ENCODE assay signal across 9 cellular contexts in genomic region chr15:60840306-60840702, GRCh38.
A peak's percentile ranks its signal among the peaks of the same experiment; 100 is the strongest.
DNase-seq lines count a peak whose midpoint lies in the region; ATAC-seq and TF ChIP-seq lines count a peak whose summit lies in the region.
"Had no signal": no experiment of that assay in that cellular context is flagged by ENCODE, and none has a peak within 500 bp of the region (broad histone marks: within the 10 kb centered on the region; RNA-seq: fewer than 3 reads in every experiment).

No MANE protein-coding gene starts in this region.

- DNase-seq in DMS53 treated with DMSO at 0.1 percent for 48 hours (lab: John Stamatoyannopoulos, UW; ENCODE audit: unreplicated experiment) (peak; percentile 87), LHCN-M2 (ENCODE audit: low read depth) (peak; percentile 87), myocyte (ENCODE audit: low read depth) (peak; percentile 75), Peyer's patch (no peak), RKO (ENCODE audit: low spot score) (no peak), SKM-1 treated with dmso at 0.1 percent for 144 hours (lab: John Stamatoyannopoulos, UW; ENCODE audit: unreplicated experiment) (no peak)
- no peak for DNase-seq in activated naive CD8-positive, alpha-beta T cell treated with anti-CD3 and anti-CD28 coated beads, Interleukin-2, amount 10 ng/mL, durations not matched to agents 7 days and 5 days
- DNase-seq: stomach had no signal

- H3K36me3 Mint-ChIP-seq in activated naive CD8-positive, alpha-beta T cell treated with anti-CD3 and anti-CD28 coated beads, Interleukin-2, amount 10 ng/mL, durations not matched to agents 7 days and 5 days: peaks cover 2% of the 10 kb centered on the region

- H3K36me3 ChIP-seq in Peyer's patch: no peaks in the 10 kb centered on the region
- H3K36me3 ChIP-seq: stomach had no signal

- peaks cover 0 to 4% (median 0%) of the 10 kb centered on the region in 4 donors for H3K4me1 ChIP-seq in Peyer's patch

- H3K27ac ChIP-seq in Peyer's patch: peak overlapping the region in 1 of 4 donors; percentile 60

- TF ChIP-seq POLR2A in Peyer's patch (IDR thresholded peaks at IDR 0.05): no peak

- POLR2A ChIA-PET in activated naive CD8-positive, alpha-beta T cell treated with anti-CD3 and anti-CD28 coated beads, Interleukin-2, amount 10 ng/mL, durations not matched to agents 7 days and 5 days (lab: Charles Lee): interaction anchor here (0.6 to 0.7 kb wide), 3 partner anchors 30 to 446 kb away, joined by 3 to 5 read pairs (median 3); no protein-coding TSS in a partner anchor

- H3K27ac Mint-ChIP-seq in activated naive CD8-positive, alpha-beta T cell treated with anti-CD3 and anti-CD28 coated beads, Interleukin-2, amount 10 ng/mL, durations not matched to agents 7 days and 5 days: peak overlapping the region; percentile 88

- H3K4me1 Mint-ChIP-seq in activated naive CD8-positive, alpha-beta T cell treated with anti-CD3 and anti-CD28 coated beads, Interleukin-2, amount 10 ng/mL, durations not matched to agents 7 days and 5 days: peaks cover 55% of the 10 kb centered on the region

- H3K4me3 ChIP-seq in Peyer's patch: no peak overlapping the region
- H3K4me3 ChIP-seq: skin epidermis, stomach had no signal

- H3K27me3 Mint-ChIP-seq in activated naive CD8-positive, alpha-beta T cell treated with anti-CD3 and anti-CD28 coated beads, Interleukin-2, amount 10 ng/mL, durations not matched to agents 7 days and 5 days: peaks cover 14% of the 10 kb centered on the region

- H3K4me3 Mint-ChIP-seq in activated naive CD8-positive, alpha-beta T cell treated with anti-CD3 and anti-CD28 coated beads, Interleukin-2, amount 10 ng/mL, durations not matched to agents 7 days and 5 days: peak overlapping the region; percentile 75

- H3K9me3 Mint-ChIP-seq in activated naive CD8-positive, alpha-beta T cell treated with anti-CD3 and anti-CD28 coated beads, Interleukin-2, amount 10 ng/mL, durations not matched to agents 7 days and 5 days: no peaks in the 10 kb centered on the region

- TF ChIP-seq CTCF in Peyer's patch (IDR thresholded peaks at IDR 0.05): no peak

- no peaks in the 10 kb centered on the region for H3K9me3 ChIP-seq in Peyer's patch
- H3K9me3 ChIP-seq: stomach had no signal

- H3K27me3 ChIP-seq in Peyer's patch: no peaks in the 10 kb centered on the region
- H3K27me3 ChIP-seq: stomach had no signal

- ATAC-seq in activated naive CD8-positive, alpha-beta T cell treated with anti-CD3 and anti-CD28 coated beads, Interleukin-2, amount 10 ng/mL, durations not matched to agents 7 days and 5 days (ENCODE audit: low read depth): no peak

Comparison
In these comparisons a context has a peak if more than half of its experiments do, and no peak if none do; other contexts are left out.
1. DNase-seq: peak in DMS53 treated with DMSO at 0.1 percent for 48 hours (single experiment), LHCN-M2 (single experiment) and myocyte (single experiment); none in activated naive CD8-positive, alpha-beta T cell treated with anti-CD3 and anti-CD28 coated beads, Interleukin-2, amount 10 ng/mL, durations not matched to agents 7 days and 5 days (single experiment), Peyer's patch (0 of 3), RKO (single experiment) and SKM-1 treated with dmso at 0.1 percent for 144 hours (single experiment).